2 cellular contexts compared by ENCODE assay signal in the genomic region with DNA sequence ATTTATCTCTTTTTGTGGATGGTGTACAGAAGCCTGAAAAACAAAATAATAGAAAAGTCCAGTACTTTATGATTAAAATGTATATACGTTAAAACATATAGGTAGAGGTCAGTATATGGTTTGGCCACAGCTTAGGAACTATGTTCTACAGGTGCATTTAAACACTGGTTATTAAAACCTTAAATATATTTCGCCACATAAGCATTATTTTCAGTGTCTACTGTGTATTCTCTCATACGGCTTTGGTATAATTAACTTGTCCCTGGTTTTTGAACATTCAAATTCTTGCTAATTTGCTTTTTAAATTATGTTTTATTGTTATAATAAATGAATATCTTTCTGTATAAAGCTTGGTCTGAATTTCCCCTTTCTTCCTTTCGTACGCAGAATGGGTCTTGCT.
A peak's percentile ranks its signal among the peaks of the same experiment; 100 is the strongest.
TF ChIP-seq lines count a peak whose summit lies in the region.

No MANE protein-coding gene starts in this region.

TF ChIP-seq in IMR-90, 13 proteins besides CTCF, POLR2A, EP300 and RAD21:
- TF ChIP-seq SMC3 (IDR thresholded peaks at IDR 0.05; ENCODE audit: low read depth, low read length) (no peak), MAFK (IDR thresholded peaks at IDR 0.05; ENCODE audit: low read depth, low read length) (peak; percentile 78)

TF ChIP-seq in K562, 482 proteins besides CTCF, POLR2A, EP300 and RAD21:
- peak; percentile 76 for TF ChIP-seq ZNF316 (IDR thresholded peaks at IDR 0.05)
- peak; percentile 59 for TF ChIP-seq MAFF (IDR thresholded peaks at IDR 0.05; ENCODE audit: low read length)
- TF ChIP-seq HIVEP1 (CRISPR knock-in tag; IDR thresholded peaks at IDR 0.05) = no peak
- TF ChIP-seq HSF4 (CRISPR knock-in tag; IDR thresholded peaks at IDR 0.05; ENCODE audit: borderline replicate concordance) = no peak
- TF ChIP-seq, protein P1, sequence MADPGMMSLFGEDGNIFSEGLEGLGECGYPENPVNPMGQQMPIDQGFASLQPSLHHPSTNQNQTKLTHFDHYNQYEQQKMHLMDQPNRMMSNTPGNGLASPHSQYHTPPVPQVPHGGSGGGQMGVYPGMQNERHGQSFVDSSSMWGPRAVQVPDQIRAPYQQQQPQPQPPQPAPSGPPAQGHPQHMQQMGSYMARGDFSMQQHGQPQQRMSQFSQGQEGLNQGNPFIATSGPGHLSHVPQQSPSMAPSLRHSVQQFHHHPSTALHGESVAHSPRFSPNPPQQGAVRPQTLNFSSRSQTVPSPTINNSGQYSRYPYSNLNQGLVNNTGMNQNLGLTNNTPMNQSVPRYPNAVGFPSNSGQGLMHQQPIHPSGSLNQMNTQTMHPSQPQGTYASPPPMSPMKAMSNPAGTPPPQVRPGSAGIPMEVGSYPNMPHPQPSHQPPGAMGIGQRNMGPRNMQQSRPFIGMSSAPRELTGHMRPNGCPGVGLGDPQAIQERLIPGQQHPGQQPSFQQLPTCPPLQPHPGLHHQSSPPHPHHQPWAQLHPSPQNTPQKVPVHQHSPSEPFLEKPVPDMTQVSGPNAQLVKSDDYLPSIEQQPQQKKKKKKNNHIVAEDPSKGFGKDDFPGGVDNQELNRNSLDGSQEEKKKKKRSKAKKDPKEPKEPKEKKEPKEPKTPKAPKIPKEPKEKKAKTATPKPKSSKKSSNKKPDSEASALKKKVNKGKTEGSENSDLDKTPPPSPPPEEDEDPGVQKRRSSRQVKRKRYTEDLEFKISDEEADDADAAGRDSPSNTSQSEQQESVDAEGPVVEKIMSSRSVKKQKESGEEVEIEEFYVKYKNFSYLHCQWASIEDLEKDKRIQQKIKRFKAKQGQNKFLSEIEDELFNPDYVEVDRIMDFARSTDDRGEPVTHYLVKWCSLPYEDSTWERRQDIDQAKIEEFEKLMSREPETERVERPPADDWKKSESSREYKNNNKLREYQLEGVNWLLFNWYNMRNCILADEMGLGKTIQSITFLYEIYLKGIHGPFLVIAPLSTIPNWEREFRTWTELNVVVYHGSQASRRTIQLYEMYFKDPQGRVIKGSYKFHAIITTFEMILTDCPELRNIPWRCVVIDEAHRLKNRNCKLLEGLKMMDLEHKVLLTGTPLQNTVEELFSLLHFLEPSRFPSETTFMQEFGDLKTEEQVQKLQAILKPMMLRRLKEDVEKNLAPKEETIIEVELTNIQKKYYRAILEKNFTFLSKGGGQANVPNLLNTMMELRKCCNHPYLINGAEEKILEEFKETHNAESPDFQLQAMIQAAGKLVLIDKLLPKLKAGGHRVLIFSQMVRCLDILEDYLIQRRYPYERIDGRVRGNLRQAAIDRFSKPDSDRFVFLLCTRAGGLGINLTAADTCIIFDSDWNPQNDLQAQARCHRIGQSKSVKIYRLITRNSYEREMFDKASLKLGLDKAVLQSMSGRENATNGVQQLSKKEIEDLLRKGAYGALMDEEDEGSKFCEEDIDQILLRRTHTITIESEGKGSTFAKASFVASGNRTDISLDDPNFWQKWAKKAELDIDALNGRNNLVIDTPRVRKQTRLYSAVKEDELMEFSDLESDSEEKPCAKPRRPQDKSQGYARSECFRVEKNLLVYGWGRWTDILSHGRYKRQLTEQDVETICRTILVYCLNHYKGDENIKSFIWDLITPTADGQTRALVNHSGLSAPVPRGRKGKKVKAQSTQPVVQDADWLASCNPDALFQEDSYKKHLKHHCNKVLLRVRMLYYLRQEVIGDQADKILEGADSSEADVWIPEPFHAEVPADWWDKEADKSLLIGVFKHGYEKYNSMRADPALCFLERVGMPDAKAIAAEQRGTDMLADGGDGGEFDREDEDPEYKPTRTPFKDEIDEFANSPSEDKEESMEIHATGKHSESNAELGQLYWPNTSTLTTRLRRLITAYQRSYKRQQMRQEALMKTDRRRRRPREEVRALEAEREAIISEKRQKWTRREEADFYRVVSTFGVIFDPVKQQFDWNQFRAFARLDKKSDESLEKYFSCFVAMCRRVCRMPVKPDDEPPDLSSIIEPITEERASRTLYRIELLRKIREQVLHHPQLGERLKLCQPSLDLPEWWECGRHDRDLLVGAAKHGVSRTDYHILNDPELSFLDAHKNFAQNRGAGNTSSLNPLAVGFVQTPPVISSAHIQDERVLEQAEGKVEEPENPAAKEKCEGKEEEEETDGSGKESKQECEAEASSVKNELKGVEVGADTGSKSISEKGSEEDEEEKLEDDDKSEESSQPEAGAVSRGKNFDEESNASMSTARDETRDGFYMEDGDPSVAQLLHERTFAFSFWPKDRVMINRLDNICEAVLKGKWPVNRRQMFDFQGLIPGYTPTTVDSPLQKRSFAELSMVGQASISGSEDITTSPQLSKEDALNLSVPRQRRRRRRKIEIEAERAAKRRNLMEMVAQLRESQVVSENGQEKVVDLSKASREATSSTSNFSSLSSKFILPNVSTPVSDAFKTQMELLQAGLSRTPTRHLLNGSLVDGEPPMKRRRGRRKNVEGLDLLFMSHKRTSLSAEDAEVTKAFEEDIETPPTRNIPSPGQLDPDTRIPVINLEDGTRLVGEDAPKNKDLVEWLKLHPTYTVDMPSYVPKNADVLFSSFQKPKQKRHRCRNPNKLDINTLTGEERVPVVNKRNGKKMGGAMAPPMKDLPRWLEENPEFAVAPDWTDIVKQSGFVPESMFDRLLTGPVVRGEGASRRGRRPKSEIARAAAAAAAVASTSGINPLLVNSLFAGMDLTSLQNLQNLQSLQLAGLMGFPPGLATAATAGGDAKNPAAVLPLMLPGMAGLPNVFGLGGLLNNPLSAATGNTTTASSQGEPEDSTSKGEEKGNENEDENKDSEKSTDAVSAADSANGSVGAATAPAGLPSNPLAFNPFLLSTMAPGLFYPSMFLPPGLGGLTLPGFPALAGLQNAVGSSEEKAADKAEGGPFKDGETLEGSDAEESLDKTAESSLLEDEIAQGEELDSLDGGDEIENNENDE (IDR thresholded peaks at IDR 0.05; ENCODE audit: low read depth, low read length) = no peak
- peak; percentile 65; the same call in 1 of the 2 replicates for TF ChIP-seq C11orf30 (IDR thresholded peaks at IDR 0.05; ENCODE audit: low read depth)
- TF ChIP-seq MAFK (IDR thresholded peaks at IDR 0.05; ENCODE audit: low read length) = peak; percentile 65
- TF ChIP-seq ATF7 (IDR thresholded peaks at IDR 0.05) = no peak
- TF ChIP-seq, protein P2, sequence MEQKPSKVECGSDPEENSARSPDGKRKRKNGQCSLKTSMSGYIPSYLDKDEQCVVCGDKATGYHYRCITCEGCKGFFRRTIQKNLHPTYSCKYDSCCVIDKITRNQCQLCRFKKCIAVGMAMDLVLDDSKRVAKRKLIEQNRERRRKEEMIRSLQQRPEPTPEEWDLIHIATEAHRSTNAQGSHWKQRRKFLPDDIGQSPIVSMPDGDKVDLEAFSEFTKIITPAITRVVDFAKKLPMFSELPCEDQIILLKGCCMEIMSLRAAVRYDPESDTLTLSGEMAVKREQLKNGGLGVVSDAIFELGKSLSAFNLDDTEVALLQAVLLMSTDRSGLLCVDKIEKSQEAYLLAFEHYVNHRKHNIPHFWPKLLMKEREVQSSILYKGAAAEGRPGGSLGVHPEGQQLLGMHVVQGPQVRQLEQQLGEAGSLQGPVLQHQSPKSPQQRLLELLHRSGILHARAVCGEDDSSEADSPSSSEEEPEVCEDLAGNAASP (IDR thresholded peaks at IDR 0.05) = no peak
